In the genomic region with DNA sequence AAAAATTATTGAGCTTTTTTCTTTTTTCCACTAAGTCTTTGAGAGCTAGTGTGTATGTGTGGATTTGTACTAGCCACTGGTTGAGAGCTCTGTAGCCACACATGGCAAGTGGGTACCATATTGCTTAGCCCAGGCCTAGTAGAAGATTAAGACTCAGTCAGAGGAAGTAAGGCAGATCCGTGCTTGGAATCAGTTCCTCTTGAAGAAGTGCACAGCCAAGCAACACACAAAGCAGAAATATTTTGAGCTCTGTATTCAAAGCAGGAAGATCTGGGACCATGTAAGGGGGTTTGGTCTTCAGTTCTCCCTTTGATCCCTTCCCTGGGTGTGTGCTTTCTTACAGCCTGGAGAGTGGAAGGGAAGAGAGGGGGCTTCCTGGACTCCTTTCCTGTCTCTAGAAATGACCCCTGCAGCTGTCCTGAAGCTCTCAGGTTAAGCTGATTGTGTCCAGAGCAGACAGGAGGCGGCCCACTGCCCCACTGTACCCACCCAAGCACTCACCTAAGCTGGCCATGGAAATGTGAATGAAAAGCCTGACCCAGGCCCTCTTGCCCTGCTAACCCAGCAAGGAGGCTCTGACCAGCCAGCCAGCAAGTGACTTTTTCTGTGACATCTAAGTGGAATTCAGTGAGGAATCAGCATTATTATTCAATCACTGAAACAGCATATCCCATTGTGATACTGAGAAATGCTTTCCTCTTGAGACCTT, we compare ENCODE assay signal across 11 cellular contexts. TPM values are rescaled to one million over a fixed set of nuclear protein-coding genes. Genes with fewer than 3 reads are reported as not detected.
DNase-seq lines count a peak whose midpoint lies in the region; ATAC-seq, FAIRE-seq and TF ChIP-seq lines count a peak whose summit lies in the region.
"Had no signal": no experiment of that assay in that cellular context is flagged by ENCODE, and none has a peak within 500 bp of the region (broad histone marks: within the 10 kb centered on the region; RNA-seq: fewer than 3 reads in every experiment).

No MANE protein-coding gene starts in this region.

- no peak for FAIRE-seq in bronchial epithelial cell (lab: Jason Lieb, UNC)

- TF ChIP-seq EP300 in upper lobe of left lung (IDR thresholded peaks at IDR 0.05), result no peak

- peak overlapping the region in 9 of 10 donors; percentile 21 to 100 (median 92) for H3K4me3 ChIP-seq in heart right ventricle
- peak overlapping the region; percentile 86 for H3K4me3 ChIP-seq in bronchial epithelial cell (ENCODE audit: low read depth, low read length)
- H3K4me3 ChIP-seq in upper lobe of left lung, result peak overlapping the region; percentile 5 to 90 (median 72)

- DNase-seq in heart right ventricle, result peak in 1 of 2 donors; percentile 21
- no peak for DNase-seq in left cardiac atrium
- no peak for DNase-seq in bronchial epithelial cell (ENCODE audit: low read depth)
- peak; percentile 75 for DNase-seq in medulla oblongata (ENCODE audit: extremely low spot score)
- peak in 1 of 2 donors; percentile 34 for DNase-seq in upper lobe of left lung
- no peak for DNase-seq in NCI-H1417 (lab: John Stamatoyannopoulos, UW)
- DNase-seq: activated gamma-delta T cell; NCI-H1436 treated with DMSO at 0.1 percent for 48 hours; stimulated activated CD8-positive, alpha-beta memory T cell treated with anti-CD3 and anti-CD28 coated beads, Interleukin-4, amount 100 ng/mL, for 48 hours had no signal

- ATAC-seq in heart right ventricle, result peak in 3 of 8 donors; percentile 8 to 14 (median 14)
- ATAC-seq in left cardiac atrium, result no peak
- peak in 1 of 2 donors; percentile 1 for ATAC-seq in upper lobe of left lung (ENCODE audit: low FRiP score in 2 of 2)
- no peak for ATAC-seq in HG03571 (IDR thresholded peaks at IDR 0.05; ENCODE audit: unreplicated experiment)
- ATAC-seq in GM21576 (IDR thresholded peaks at IDR 0.05; ENCODE audit: unreplicated experiment), result no peak

- H3K4me1 ChIP-seq in heart right ventricle (peaks cover 0 to 75% (median 51%) of the 10 kb centered on the region in 9 donors), upper lobe of left lung (peaks cover 50 to 74% (median 57%) of the 10 kb centered on the region in 4 donors)

- H3K27ac ChIP-seq in heart right ventricle, result peak overlapping the region; percentile 28 to 99 (median 65)
- H3K27ac ChIP-seq in upper lobe of left lung, result peak overlapping the region; percentile 97 to 99 (median 98)

- H3K36me3 ChIP-seq in heart right ventricle (peaks cover 0 to 65% (median 26%) of the 10 kb centered on the region in 9 donors), bronchial epithelial cell (ENCODE audit: control insufficient read depth, insufficient read depth, low read length) (peaks cover 28% of the 10 kb centered on the region), upper lobe of left lung (peaks cover 15 to 61% (median 25%) of the 10 kb centered on the region in 4 donors)

- WGBS in heart right ventricle, 2 donors, result 61 to 66% methylated on average over 2 of the region's 2 CpGs
- 13 to 39% methylated on average over 1 to 2 of the region's 2 CpGs for WGBS in upper lobe of left lung, 2 donors

- H3K9me3 ChIP-seq in heart right ventricle (no peaks in the 10 kb centered on the region), upper lobe of left lung (no peaks in the 10 kb centered on the region)

- peak in 1 of 4 donors; percentile 46 for TF ChIP-seq POLR2A in upper lobe of left lung (IDR thresholded peaks at IDR 0.05)

- H3K27me3 ChIP-seq in heart right ventricle (no peaks in the 10 kb centered on the region), bronchial epithelial cell (ENCODE audit: control insufficient read depth, insufficient read depth, low read length) (no peaks in the 10 kb centered on the region), upper lobe of left lung (no peaks in the 10 kb centered on the region)

- no peak for TF ChIP-seq CTCF in heart right ventricle (IDR thresholded peaks at IDR 0.05)
- no peak for TF ChIP-seq CTCF in bronchial epithelial cell (IDR thresholded peaks at IDR 0.05; ENCODE audit: insufficient read depth, low read length, severe bottlenecking)
- TF ChIP-seq CTCF in upper lobe of left lung (IDR thresholded peaks at IDR 0.05), result no peak

- intact Hi-C loops in heart right ventricle (cut with DNase I), result loop anchor here (2.0 to 10.0 kb wide), 17 partner anchors 67 to 312 kb away; a partner anchor contains a TSS
- intact Hi-C loops in left cardiac atrium (cut with DNase I), result loop anchor here in 1 of 2 donors (5.0 to 10.0 kb wide), 3 partner anchors 75 to 178 kb away; no protein-coding TSS in a partner anchor

RNA-seq across cellular contexts. Expression of a gene that starts 3.6 kb away (rescaled TPM):
- total RNA-seq in heart right ventricle (10 to 100 TPM; 27.5 to 81.5 (median 46.5) TPM), left cardiac atrium (100 to 1,000 TPM in 1 of 2 donors, 10 to 100 TPM in 1; 48.7 to 114 TPM), bronchial epithelial cell (144 and 153 TPM in 2 replicates), upper lobe of left lung (100 to 1,000 TPM in 5 of 6 donors, 10 to 100 TPM in 1; 70.2 to 215 (median 143) TPM)
- polyA plus RNA-seq in heart right ventricle, result 10 to 100 TPM; 26.2 to 33.9 TPM
